In the genomic region with DNA sequence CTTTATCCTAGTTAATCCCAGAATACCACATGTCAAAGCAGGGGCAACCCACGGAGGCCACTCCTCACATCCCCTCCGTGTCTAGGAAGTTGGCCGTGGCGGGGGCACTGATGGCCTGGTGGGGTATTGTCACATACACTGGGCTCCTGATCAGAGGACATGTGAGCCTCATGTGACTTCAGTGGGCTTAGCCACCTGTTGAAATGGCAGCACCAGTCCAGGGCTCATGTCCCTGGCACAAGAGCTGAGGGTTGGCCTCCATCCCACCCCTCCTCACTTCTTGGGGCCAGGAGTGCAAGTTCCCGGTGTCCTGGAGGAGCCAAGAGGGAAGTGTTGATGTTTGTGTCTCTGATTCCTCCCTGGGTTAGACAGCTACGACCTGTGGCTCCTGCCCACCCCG, we compare ENCODE assay signal across 16 cellular contexts.
DNase-seq lines count a peak whose midpoint lies in the region; ATAC-seq, FAIRE-seq and TF ChIP-seq lines count a peak whose summit lies in the region.
"Had no signal": no experiment of that assay in that cellular context is flagged by ENCODE, and none has a peak within 500 bp of the region (broad histone marks: within the 10 kb centered on the region; RNA-seq: fewer than 3 reads in every experiment).

No MANE protein-coding gene starts in this region.

- peaks cover 6% of the 10 kb centered on the region for H3K4me1 Mint-ChIP-seq in chondrocyte (ENCODE audit: low read depth)
- H3K4me1 Mint-ChIP-seq: B cell; CD4-positive, CD25-positive, alpha-beta regulatory T cell had no signal

- H3K4me3 ChIP-seq in BLaER1, result no peak overlapping the region
- no peak overlapping the region for H3K4me3 ChIP-seq in body of pancreas
- no peak overlapping the region for H3K4me3 ChIP-seq in pancreas
- peak overlapping the region in 2 of 3 donors; percentile 19 to 41 for H3K4me3 ChIP-seq in skeletal muscle tissue (ENCODE audit: low read length in 3 of 3)
- H3K4me3 ChIP-seq: GM23248, HAP-1 had no signal

- TF ChIP-seq CTCF in body of pancreas (IDR thresholded peaks at IDR 0.05), result no peak
- TF ChIP-seq CTCF in pancreas (IDR thresholded peaks at IDR 0.05), result no peak
- TF ChIP-seq CTCF in chondrocyte (IDR thresholded peaks at IDR 0.05), result no peak

- no peak for TF ChIP-seq POLR2A in body of pancreas (IDR thresholded peaks at IDR 0.05)

- H3K36me3 Mint-ChIP-seq in chondrocyte (ENCODE audit: low read depth), result no peaks in the 10 kb centered on the region
- H3K36me3 Mint-ChIP-seq: CD4-positive, CD25-positive, alpha-beta regulatory T cell had no signal

- WGBS in body of pancreas, 2 donors, result 72 to 92% methylated on average over 7 of the region's 7 CpGs
- WGBS in pancreas, 2 donors, result 67% methylated on average over 7 of the region's 7 CpGs

- H3K27ac Mint-ChIP-seq in chondrocyte (ENCODE audit: unreplicated experiment), result no peak overlapping the region
- H3K27ac Mint-ChIP-seq: B cell; CD4-positive, CD25-positive, alpha-beta regulatory T cell had no signal

- FAIRE-seq in pancreas (lab: Jason Lieb, UNC), result no peak
- FAIRE-seq: D721Med, GM12892, GM18507 had no signal

- peaks cover 33% of the 10 kb centered on the region for H3K27me3 Mint-ChIP-seq in chondrocyte (ENCODE audit: low read depth)

- H3K27me3 ChIP-seq in BLaER1 (no peaks in the 10 kb centered on the region), body of pancreas (no peaks in the 10 kb centered on the region), pancreas (no peaks in the 10 kb centered on the region), skeletal muscle tissue (ENCODE audit: control insufficient read depth in 3 of 3, insufficient read depth in 3 of 3, low read length in 3 of 3) (peaks cover 0 to 35% (median 28%) of the 10 kb centered on the region in 3 donors)

- H3K9ac ChIP-seq in BLaER1, result no peak overlapping the region
- peak overlapping the region in 1 of 3 donors; percentile 20 for H3K9ac ChIP-seq in skeletal muscle tissue (ENCODE audit: low read depth in 1 of 3, low read length in 3 of 3)
- H3K9ac ChIP-seq: GM23248 had no signal

- H3K4me1 ChIP-seq in BLaER1 (peaks cover 73% of the 10 kb centered on the region), body of pancreas (peaks cover 21% of the 10 kb centered on the region), pancreas (peaks cover 0 to 13% (median 4%) of the 10 kb centered on the region in 3 donors), skeletal muscle tissue (ENCODE audit: control insufficient read depth in 3 of 3, insufficient read depth in 3 of 3, low read length in 3 of 3) (peaks cover 4 to 28% (median 21%) of the 10 kb centered on the region in 3 donors)
- H3K4me1 ChIP-seq: Caco-2, HAP-1 had no signal

- no peaks in the 10 kb centered on the region for H3K36me3 ChIP-seq in BLaER1
- no peaks in the 10 kb centered on the region for H3K36me3 ChIP-seq in body of pancreas (replicated peaks in 1 of 2; ENCODE audit: insufficient read depth in 1 of 2, low read depth in 2 of 2)
- no peaks in the 10 kb centered on the region for H3K36me3 ChIP-seq in pancreas
- no peaks in the 10 kb centered on the region for H3K36me3 ChIP-seq in skeletal muscle tissue (ENCODE audit: control insufficient read depth in 3 of 3, insufficient read depth in 3 of 3, low read length in 3 of 3)
- H3K36me3 ChIP-seq: HAP-1 had no signal

- H3K4me3 Mint-ChIP-seq in chondrocyte (ENCODE audit: unreplicated experiment), result no peak overlapping the region
- H3K4me3 Mint-ChIP-seq: B cell; CD4-positive, CD25-positive, alpha-beta regulatory T cell had no signal

- no peaks in the 10 kb centered on the region for H3K9me3 Mint-ChIP-seq in chondrocyte (ENCODE audit: low read depth)

- peak overlapping the region; percentile 27; the same call in 1 of the 2 replicates for H3K4me2 ChIP-seq in BLaER1

- DNase-seq in body of pancreas (peak; percentile 24 to 66 (median 50)), pancreas (peak in 4 of 6 donors; percentile 26 to 59 (median 43)), NCI-H526 treated with DMSO at 0.1 percent for 48 hours (lab: John Stamatoyannopoulos, UW) (no peak), chondrocyte (ENCODE audit: low spot score) (no peak)
- DNase-seq: C1 segment of cervical spinal cord; Caco-2; CD4-positive, CD25-positive, alpha-beta regulatory T cell; GDM1; GM23248 had no signal

- ATAC-seq in body of pancreas (peak; percentile 12), pancreas (peak; percentile 43 to 67 (median 56))

- intact Hi-C loops in body of pancreas (cut with DNase I) (no loop called here), pancreas (cut with DNase I) (no loop called here)

- H3K27ac ChIP-seq in BLaER1 (no peak overlapping the region), body of pancreas (peak overlapping the region in 2 of 4 donors; percentile 61 to 71), pancreas (peak overlapping the region in 2 of 4 donors; percentile 33 to 60), skeletal muscle tissue (ENCODE audit: low read depth, low read length) (peak overlapping the region; percentile 75)
- H3K27ac ChIP-seq: GM23248 had no signal

- no peaks in the 10 kb centered on the region for H4K20me1 ChIP-seq in BLaER1

- H3K9me3 ChIP-seq in BLaER1 (no peaks in the 10 kb centered on the region), body of pancreas (no peaks in the 10 kb centered on the region), pancreas (no peaks in the 10 kb centered on the region), skeletal muscle tissue (ENCODE audit: control insufficient read depth in 3 of 3, low read length in 3 of 3) (no peaks in the 10 kb centered on the region)
- H3K9me3 ChIP-seq: Caco-2, HAP-1 had no signal

Comparison
In these comparisons a context has a peak if more than half of its experiments do, and no peak if none do; other contexts are left out.
1. H3K4me3 ChIP-seq: peak in skeletal muscle tissue (2 of 3); none in BLaER1 (single experiment), body of pancreas (0 of 2) and pancreas (0 of 4).
2. DNase-seq: peak in body of pancreas (4 of 4) and pancreas (4 of 6); none in NCI-H526 treated with DMSO at 0.1 percent for 48 hours (single experiment) and chondrocyte (single experiment).